ENCODE assay signal across 25 cellular contexts in the genomic region with DNA sequence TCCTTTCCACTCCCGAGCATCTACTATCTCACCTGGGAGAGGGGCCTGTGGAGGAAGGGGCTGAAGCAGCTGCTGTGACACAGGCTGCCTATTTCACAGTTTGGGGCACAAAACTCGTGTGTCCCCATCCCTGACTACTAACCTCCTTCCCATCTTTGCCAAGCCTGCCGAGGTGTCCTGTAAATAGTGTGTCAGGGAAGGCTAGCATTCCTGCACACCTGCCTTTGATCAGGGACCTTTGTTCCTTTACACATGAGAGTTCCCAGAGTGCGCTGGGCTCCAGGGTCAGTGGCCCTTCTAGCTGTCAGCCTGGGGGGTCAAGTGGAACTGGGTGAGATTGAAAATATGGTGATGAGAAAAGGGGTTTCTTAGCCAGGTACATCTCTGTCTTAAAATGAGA. TPM values are rescaled to one million over a fixed set of nuclear protein-coding genes. Genes with fewer than 3 reads are reported as not detected.
"Had no signal": no experiment of that assay in that cellular context is flagged by ENCODE, and none has a peak within 500 bp of the region (broad histone marks: within the 10 kb centered on the region; RNA-seq: fewer than 3 reads in every experiment).

No MANE protein-coding gene starts in this region.

- FAIRE-seq: keratinocyte, small intestine, urothelium cell line had no signal

- H3K4me1 ChIP-seq: heart right ventricle, prostate gland, sigmoid colon, spleen, tibial artery, upper lobe of right lung had no signal

- H3K4me3 ChIP-seq: heart right ventricle, mucosa of descending colon, ovary, prostate gland, sigmoid colon, spleen, suprapubic skin, thoracic aorta, tibial artery, upper lobe of right lung had no signal

- H3K9me3 ChIP-seq: mucosa of descending colon, ovary, prostate gland, sigmoid colon, suprapubic skin, thoracic aorta, tibial artery had no signal

- H3K27me3 ChIP-seq: ovary, sigmoid colon, suprapubic skin, tibial artery, upper lobe of right lung had no signal

- H3K36me3 ChIP-seq: heart right ventricle, ovary, prostate gland, sigmoid colon, spleen, suprapubic skin, thoracic aorta, tibial artery, upper lobe of right lung had no signal

- DNase-seq: heart right ventricle; hippocampal formation; left colon; midbrain; mucosa of descending colon; naive thymus-derived CD4-positive, alpha-beta T cell; ovary; posterior cingulate gyrus; retina; right cardiac atrium; sigmoid colon; small intestine; spleen; stimulated activated CD4-positive, alpha-beta T cell treated with anti-CD3 and anti-CD28 coated beads, Interleukin-4, amount 100 ng/mL, for 24 hours; stimulated activated naive CD4-positive, alpha-beta T cell; tibial artery; trophoblast cell; upper lobe of right lung had no signal

- ATAC-seq: heart right ventricle; left colon; mucosa of descending colon; naive thymus-derived CD4-positive, alpha-beta T cell; natural killer cell treated with Interleukin-12 subunit alpha and Interleukin-12 subunit beta and Interleukin-15 and Interleukin-18, amount 100 ng/mL, for 72 hours; right cardiac atrium; stimulated activated effector memory CD8-positive, alpha-beta T cell treated with anti-CD3 and anti-CD28 coated beads, Interleukin-12 subunit alpha, Interleukin-12 subunit beta, amount 100 ng/mL, for 72 hours; upper lobe of right lung had no signal

- H3K27ac ChIP-seq: heart right ventricle, ovary, prostate gland, sigmoid colon, spleen, suprapubic skin, thoracic aorta, tibial artery, upper lobe of right lung had no signal

RNA-seq across cellular contexts. Expression of gene TF, which starts 13.0 kb away (rescaled TPM):
- polyA plus RNA-seq: naive thymus-derived CD4-positive, alpha-beta T cell had no signal
